ENCODE assay signal across 23 cellular contexts in genomic region chr2:171411791-171412483, GRCh38. TPM values are rescaled to one million over a fixed set of nuclear protein-coding genes. Genes with fewer than 3 reads are reported as not detected.
A peak's percentile ranks its signal among the peaks of the same experiment; 100 is the strongest.
DNase-seq lines count a peak whose midpoint lies in the region; ATAC-seq, FAIRE-seq and TF ChIP-seq lines count a peak whose summit lies in the region.
"Had no signal": no experiment of that assay in that cellular context is flagged by ENCODE, and none has a peak within 500 bp of the region (broad histone marks: within the 10 kb centered on the region; RNA-seq: fewer than 3 reads in every experiment).

No MANE protein-coding gene starts in this region.

- no peaks in the 10 kb centered on the region for H3K27me3 ChIP-seq in bronchial epithelial cell (ENCODE audit: control insufficient read depth, insufficient read depth, low read length)
- H3K27me3 ChIP-seq: neural progenitor cell, SJSA1 had no signal

- peak; percentile 61 for DNase-seq in AG10803 (ENCODE audit: low read depth)
- DNase-seq in NCI-H524 (lab: John Stamatoyannopoulos, UW): peak; percentile 25 to 60
- peak; percentile 66 for DNase-seq in bronchial epithelial cell (ENCODE audit: low read depth)
- DNase-seq in fibroblast of villous mesenchyme (ENCODE audit: low read depth): peak; percentile 58
- no peak for DNase-seq in AG20443 (ENCODE audit: low spot score)
- no peak for DNase-seq in globus pallidus (ENCODE audit: low spot score)
- DNase-seq in activated CD4-positive, alpha-beta T cell treated with anti-CD3 and anti-CD28 coated beads for 4 hours: no peak
- DNase-seq: activated B cell treated with CpG ODN at 0.5 μM for 24 hours; activated CD8-positive, alpha-beta T cell treated with anti-CD3 and anti-CD28 coated beads, Interleukin-2, amount 10 ng/mL, durations not matched to agents 7 days and 5 days; activated naive CD4-positive, alpha-beta T cell; activated T-cell treated with anti-CD3 and anti-CD28 coated beads, Interleukin-2, amount 50 U/mL, for 24 hours; CD4-positive, alpha-beta memory T cell; DND-41; effector memory CD8-positive, alpha-beta T cell; NCI-H2171; NCI-H774; psoas muscle; small intestine; stimulated activated CD4-positive, alpha-beta T cell treated with anti-CD3 and anti-CD28 coated beads, Interleukin-2, amount 100 ng/mL, for 48 hours; stimulated activated naive CD4-positive, alpha-beta T cell treated with Interleukin-2 at 50 U/mL for 16 hours had no signal

- TF ChIP-seq CTCF in AG10803 (conservative IDR thresholded peaks at IDR 0.05; ENCODE audit: low read length) (no peak), bronchial epithelial cell (IDR thresholded peaks at IDR 0.05; ENCODE audit: insufficient read depth, low read length, severe bottlenecking) (no peak), fibroblast of villous mesenchyme (IDR thresholded peaks at IDR 0.05; ENCODE audit: insufficient read depth, low read depth, low read length) (no peak)

- no peaks in the 10 kb centered on the region for H3K36me3 ChIP-seq in bronchial epithelial cell (ENCODE audit: control insufficient read depth, insufficient read depth, low read length)
- H3K36me3 ChIP-seq: neural progenitor cell, SJSA1 had no signal

- H3K4me3 ChIP-seq in AG10803 (ENCODE audit: low read length) (no peak overlapping the region), bronchial epithelial cell (ENCODE audit: low read depth, low read length) (no peak overlapping the region), fibroblast of villous mesenchyme (ENCODE audit: low read depth, low read length) (no peak overlapping the region)
- H3K4me3 ChIP-seq: neural progenitor cell, psoas muscle, SJSA1 had no signal

- ATAC-seq in GM18858 (IDR thresholded peaks at IDR 0.05; ENCODE audit: unreplicated experiment): no peak
- ATAC-seq: activated CD8-positive, alpha-beta T cell treated with anti-CD3 and anti-CD28 coated beads, Interleukin-2, amount 10 ng/mL, durations not matched to agents 7 days and 5 days; effector memory CD8-positive, alpha-beta T cell; psoas muscle had no signal

- FAIRE-seq in bronchial epithelial cell (lab: Jason Lieb, UNC): no peak
- FAIRE-seq: small intestine had no signal

RNA-seq across cellular contexts. Expression of gene METTL8, which starts 21.9 kb away (rescaled TPM):
- 15.0 and 33.7 TPM in 2 replicates for total RNA-seq in bronchial epithelial cell
- total RNA-seq in fibroblast of villous mesenchyme: 14.2 and 29.8 TPM in 2 replicates

RNA-seq across cellular contexts. Expression of gene DCAF17, which starts 22.1 kb away (rescaled TPM):
- 16.3 and 18.2 TPM in 2 replicates for total RNA-seq in bronchial epithelial cell
- total RNA-seq in fibroblast of villous mesenchyme: 24.2 and 29.4 TPM in 2 replicates

Comparison
In these comparisons a context has a peak if more than half of its experiments do, and no peak if none do; other contexts are left out.
1. DNase-seq: peak in AG10803 (single experiment), NCI-H524 (2 of 2), bronchial epithelial cell (single experiment) and fibroblast of villous mesenchyme (single experiment); none in AG20443 (single experiment), globus pallidus (single experiment) and activated CD4-positive, alpha-beta T cell treated with anti-CD3 and anti-CD28 coated beads for 4 hours (0 of 2).